ENCODE assay signal across 20 cellular contexts in genomic region chr1:4847731-4848130, GRCh38.
DNase-seq lines count a peak whose midpoint lies in the region; ATAC-seq, FAIRE-seq and TF ChIP-seq lines count a peak whose summit lies in the region.
"Had no signal": no experiment of that assay in that cellular context is flagged by ENCODE, and none has a peak within 500 bp of the region (broad histone marks: within the 10 kb centered on the region; RNA-seq: fewer than 3 reads in every experiment).

No MANE protein-coding gene starts in this region.

- DNase-seq in Right ventricle myocardium inferior (ENCODE audit: missing footprints) (no peak), heart left ventricle (no peak), GM12878 (ENCODE audit: low read depth, low spot score) (no peak), kidney tubule cell (ENCODE audit: low spot score) (peak; percentile 24), frontal cortex (ENCODE audit: low spot score in 2 of 2) (no peak), RCC 7860 (ENCODE audit: low spot score) (no peak)
- DNase-seq in CD4-positive, alpha-beta T cell, result no peak
- DNase-seq: C1 segment of cervical spinal cord; Caco-2; CD4-positive, CD25-positive, alpha-beta regulatory T cell; DMS153; DMS79; GDM1; GOT3; H9; KG1 had no signal

- no peak overlapping the region for H2AFZ ChIP-seq in GM12878 (ENCODE audit: control insufficient read depth, low read depth, low read length)

- no peak for TF ChIP-seq POLR2A in heart left ventricle (IDR thresholded peaks at IDR 0.05)
- no peak for TF ChIP-seq POLR2A in GM12878 (IDR thresholded peaks at IDR 0.05; ENCODE audit: low read depth, low read length)

- RAD21 ChIA-PET in GM12878 (lab: Charles Lee; ENCODE audit: unreplicated experiment), result no interaction called here

- no peak overlapping the region for H3K4me3 Mint-ChIP-seq in CD4-positive, alpha-beta T cell
- H3K4me3 Mint-ChIP-seq: CD4-positive, CD25-positive, alpha-beta regulatory T cell; H9 had no signal

- H3K4me1 ChIP-seq in heart left ventricle (peaks cover 0 to 6% (median 0%) of the 10 kb centered on the region in 12 donors), GM12878 (ENCODE audit: control insufficient read depth, insufficient read depth, low read length) (no peaks in the 10 kb centered on the region)
- H3K4me1 ChIP-seq: A549, Caco-2 had no signal

- H3K27ac Mint-ChIP-seq in CD4-positive, alpha-beta T cell, result no peak overlapping the region
- H3K27ac Mint-ChIP-seq: CD4-positive, CD25-positive, alpha-beta regulatory T cell; H9 had no signal

- CTCF ChIA-PET in GM12878 (lab: Yijun Ruan, JAX), result no interaction called here
- CTCF ChIA-PET in CD4-positive, alpha-beta T cell (lab: Charles Lee), result no interaction called here

- H3K36me3 Mint-ChIP-seq in CD4-positive, alpha-beta T cell (ENCODE audit: low read depth), result no peaks in the 10 kb centered on the region
- H3K36me3 Mint-ChIP-seq: CD4-positive, CD25-positive, alpha-beta regulatory T cell had no signal

- H3K4me2 ChIP-seq in GM12878 (ENCODE audit: control insufficient read depth, insufficient read depth), result no peak overlapping the region
- H3K4me2 ChIP-seq: A549 had no signal

- in situ Hi-C loops in GM12878 (cut with MboI), result no loop called here

- H3K4me3 ChIP-seq in heart left ventricle (no peak overlapping the region), GM12878 (no peak overlapping the region)
- H3K4me3 ChIP-seq: A549 had no signal

- TF ChIP-seq RAD21 in GM12878 (IDR thresholded peaks at IDR 0.05; ENCODE audit: insufficient read depth, low read depth, low read length), result no peak

- no peak for TF ChIP-seq EP300 in GM12878 (IDR thresholded peaks at IDR 0.05; ENCODE audit: borderline replicate concordance in 1 of 2, control insufficient read depth in 1 of 2, low read depth in 2 of 2, low read length in 2 of 2)

- H3K9ac ChIP-seq in GM12878 (ENCODE audit: control insufficient read depth, insufficient read depth, low read length), result no peak overlapping the region

- H3K9me3 Mint-ChIP-seq in CD4-positive, alpha-beta T cell, result no peaks in the 10 kb centered on the region

- H3K27ac ChIP-seq in heart left ventricle (no peak overlapping the region), GM12878 (ENCODE audit: control insufficient read depth, insufficient read depth) (no peak overlapping the region)
- no peak overlapping the region for H3K27ac ChIP-seq in CD4-positive, alpha-beta T cell (ENCODE audit: low read depth, low read length)
- H3K27ac ChIP-seq: 22Rv1, A549 had no signal

- WGBS in heart left ventricle, 4 donors, result 63 to 81% (median 72%) methylated on average over 6 of the region's 6 CpGs
- WGBS in GM12878 (ENCODE audit: insufficient coverage, insufficient replicate concordance, low lambda C conversion rate, missing lambda C conversion rate), result 79% methylated on average over 6 of the region's 6 CpGs

- SMC1A ChIA-PET in GM12878 (lab: Charles Lee; ENCODE audit: uncharacterized antibody, unreplicated experiment), result no interaction called here

- no peaks in the 10 kb centered on the region for H3K79me2 ChIP-seq in GM12878 (ENCODE audit: control insufficient read depth, insufficient read depth, low read length)

- POLR2A ChIA-PET in GM12878 (lab: Charles Lee), result no interaction called here
- POLR2A ChIA-PET in CD4-positive, alpha-beta T cell (lab: Charles Lee), result no interaction called here

- no peaks in the 10 kb centered on the region for H3K36me3 ChIP-seq in heart left ventricle
- no peaks in the 10 kb centered on the region for H3K36me3 ChIP-seq in GM12878 (ENCODE audit: control insufficient read depth in 2 of 2, insufficient read depth in 2 of 2, low read length in 1 of 2)

- H3K27me3 Mint-ChIP-seq in CD4-positive, alpha-beta T cell, result peaks cover 8% of the 10 kb centered on the region
- H3K27me3 Mint-ChIP-seq: CD4-positive, CD25-positive, alpha-beta regulatory T cell had no signal

- no TSS peak for BruUV-seq in GM12878 (replicated peaks; lab: Mats Ljungman, UMichigan)

- intact Hi-C loops in Right ventricle myocardium inferior (cut with DNase I), result no loop called here
- intact Hi-C loops in heart left ventricle (cut with DNase I), result no loop called here
- intact Hi-C loops in GM12878 (cut with micrococcal nuclease; ENCODE audit: unreplicated experiment), result no loop called here
- intact Hi-C loops in CD4-positive, alpha-beta T cell (cut with DNase I, micrococcal nuclease), result no loop called here

- FAIRE-seq in GM12878 (lab: Jason Lieb, UNC), result no peak
- FAIRE-seq in frontal cortex (lab: Jason Lieb, UNC), result no peak
- FAIRE-seq in RCC 7860 (lab: Jason Lieb, UNC), result no peak
- FAIRE-seq: A549, D721Med had no signal

- peaks cover 0 to 15% (median 2%) of the 10 kb centered on the region in 12 donors for H3K9me3 ChIP-seq in heart left ventricle
- H3K9me3 ChIP-seq in GM12878 (replicated peaks; ENCODE audit: control insufficient read depth, insufficient read depth, low read length), result no peaks in the 10 kb centered on the region
- H3K9me3 ChIP-seq in CD4-positive, alpha-beta T cell (ENCODE audit: control insufficient read depth, low read length), result peaks cover 5% of the 10 kb centered on the region
- H3K9me3 ChIP-seq: A549, Caco-2 had no signal

- H3K27me3 ChIP-seq in heart left ventricle (peaks cover 0 to 5% (median 0%) of the 10 kb centered on the region in 9 donors), GM12878 (replicated peaks in 1 of 2; ENCODE audit: control insufficient read depth in 2 of 2, insufficient read depth in 2 of 2, low read length in 1 of 2) (no peaks in the 10 kb centered on the region)
- no peaks in the 10 kb centered on the region for H3K27me3 ChIP-seq in CD4-positive, alpha-beta T cell (ENCODE audit: control insufficient read depth, insufficient read depth, low read length)

- TF ChIP-seq CTCF in heart left ventricle (IDR thresholded peaks at IDR 0.05), result no peak
- no peak for TF ChIP-seq CTCF in GM12878 (IDR thresholded peaks at IDR 0.05 in 2 of 3, conservative IDR thresholded peaks at IDR 0.05 in 1 of 3; ENCODE audit: control insufficient read depth in 2 of 3, extremely low read depth in 1 of 3, insufficient read depth in 1 of 3, low read depth in 3 of 3, low read length in 3 of 3)
- no peak for TF ChIP-seq CTCF in CD4-positive, alpha-beta T cell (IDR thresholded peaks at IDR 0.05)

- ATAC-seq in Right ventricle myocardium inferior, result peak; percentile 37
- ATAC-seq in heart left ventricle, result no peak
- no peak for ATAC-seq in GM12878
- ATAC-seq in CD4-positive, alpha-beta T cell (ENCODE audit: poor library complexity), result no peak
- ATAC-seq in GM21423 (IDR thresholded peaks at IDR 0.05; ENCODE audit: unreplicated experiment), result no peak
- ATAC-seq: A549 had no signal

- no peaks in the 10 kb centered on the region for H4K20me1 ChIP-seq in GM12878 (ENCODE audit: control insufficient read depth, insufficient read depth)

- H3K4me1 Mint-ChIP-seq in CD4-positive, alpha-beta T cell (ENCODE audit: low read depth), result no peaks in the 10 kb centered on the region
- H3K4me1 Mint-ChIP-seq: CD4-positive, CD25-positive, alpha-beta regulatory T cell had no signal

TF ChIP-seq in GM12878, 131 proteins besides CTCF, POLR2A, EP300 and RAD21:
- TF ChIP-seq TCF12 (IDR thresholded peaks at IDR 0.05; ENCODE audit: low read depth, low read length) (peak; percentile 18; the same call in 1 of the 2 replicates), MEF2B (IDR thresholded peaks at IDR 0.05; ENCODE audit: partially characterized antibody, poor library complexity, severe bottlenecking) (peak; percentile 21), ZNF592 (IDR thresholded peaks at IDR 0.05) (no peak)
